In the genomic region with DNA sequence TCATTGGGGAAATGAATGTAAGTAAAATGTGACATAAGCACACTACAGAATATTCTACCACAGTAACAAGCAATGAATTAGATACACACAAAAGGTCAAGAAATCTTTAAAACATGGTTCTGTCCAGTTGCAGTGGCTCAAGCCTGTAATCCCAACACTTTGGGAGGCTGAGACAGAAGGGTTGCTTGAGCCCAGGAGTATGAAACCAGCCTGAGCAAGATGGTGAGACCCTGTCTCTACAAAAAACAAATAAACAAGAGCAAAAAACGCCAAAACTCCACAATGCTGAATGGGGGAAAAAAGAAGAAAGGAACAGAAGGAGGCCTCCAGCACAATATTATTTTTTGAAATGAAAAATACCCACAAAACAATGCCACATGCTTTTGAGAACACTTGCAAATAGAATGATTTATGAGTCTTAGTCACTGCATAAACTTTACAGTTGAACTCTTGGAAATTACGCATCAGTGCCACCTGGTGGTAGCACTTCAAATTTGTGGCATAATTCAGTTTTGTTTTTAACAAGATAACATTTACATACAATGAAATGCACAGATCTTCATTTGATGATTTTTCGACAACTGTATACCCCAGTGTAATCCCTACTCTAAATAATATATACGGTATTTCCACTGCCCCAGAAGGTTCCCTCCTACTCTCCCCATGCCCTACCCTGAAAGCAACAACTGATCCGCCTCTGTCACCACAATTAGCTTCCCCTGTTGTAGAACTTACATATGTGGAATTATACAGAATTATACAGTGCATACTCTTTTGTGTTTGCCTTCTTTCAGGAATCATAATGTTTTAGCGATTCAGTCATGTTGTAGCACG, we compare ENCODE assay signal across 8 cellular contexts. TPM values are rescaled to one million over a fixed set of nuclear protein-coding genes. Genes with fewer than 3 reads are reported as not detected.
DNase-seq lines count a peak whose midpoint lies in the region; ATAC-seq and TF ChIP-seq lines count a peak whose summit lies in the region.

No MANE protein-coding gene starts in this region.

- no peak overlapping the region for H3K27ac Mint-ChIP-seq in CD4-positive, alpha-beta memory T cell
- H3K27ac Mint-ChIP-seq in stimulated activated naive CD8-positive, alpha-beta T cell treated with anti-CD3 and anti-CD28 coated beads, Interleukin-15, amount 100 ng/mL, for 72 hours, result peak overlapping the region in 1 of 2 donors; percentile 0

- CTCF ChIA-PET in CD4-positive, alpha-beta memory T cell (lab: Charles Lee; ENCODE audit: partially characterized antibody), result interaction anchor here (0.7 to 2.7 kb wide), 34 partner anchors 9 to 645 kb away, joined by 3 to 28 read pairs (median 4); a partner anchor contains a TSS
- CTCF ChIA-PET in HEK293 (lab: Yijun Ruan, JAX), result interaction anchor here (0.6 to 2.6 kb wide), 42 partner anchors 8 to 843 kb away, joined by 3 to 27 read pairs (median 4); a partner anchor contains a TSS

- no peaks in the 10 kb centered on the region for H3K9me2 ChIP-seq in neural cell (ENCODE audit: insufficient read depth, low read length)

- H3K4me1 ChIP-seq in CD4-positive, alpha-beta memory T cell (ENCODE audit: insufficient read depth, low read length), result peaks cover 9% of the 10 kb centered on the region
- H3K4me1 ChIP-seq in HEK293 (ENCODE audit: control insufficient read depth, insufficient read depth, low read length) (no peaks in the 10 kb centered on the region), NT2/D1 (ENCODE audit: insufficient read depth, insufficient read length) (peaks cover 12% of the 10 kb centered on the region)

- no peak for TF ChIP-seq EP300 in neural cell (conservative IDR thresholded peaks at IDR 0.05; ENCODE audit: poor library complexity, severe bottlenecking)

- no peaks in the 10 kb centered on the region for H3K9me3 ChIP-seq in CD4-positive, alpha-beta memory T cell (ENCODE audit: control insufficient read depth in 1 of 2, low read length in 2 of 2)
- H3K9me3 ChIP-seq in HEK293 (ENCODE audit: control insufficient read depth, insufficient read depth, low read depth, low read length) (no peaks in the 10 kb centered on the region), NT2/D1 (ENCODE audit: insufficient read depth, low read length) (no peaks in the 10 kb centered on the region), neural cell (ENCODE audit: low read length) (no peaks in the 10 kb centered on the region)

- intact Hi-C loops in CD4-positive, alpha-beta memory T cell (cut with micrococcal nuclease), result loop anchor here (1.0 to 10.0 kb wide), 3 partner anchors 55 to 641 kb away; no protein-coding TSS in a partner anchor

- H3K27ac ChIP-seq in CD4-positive, alpha-beta memory T cell (ENCODE audit: low read depth, low read length), result no peak overlapping the region
- H3K27ac ChIP-seq in HEK293 (ENCODE audit: extremely low read depth, low read depth, low read length), result no peak overlapping the region
- no peak overlapping the region for H3K27ac ChIP-seq in neural cell (ENCODE audit: low read length)

- H3K4me3 Mint-ChIP-seq in CD4-positive, alpha-beta memory T cell, result peak overlapping the region in 1 of 8 donors; percentile 16
- no peak overlapping the region for H3K4me3 Mint-ChIP-seq in stimulated activated naive CD8-positive, alpha-beta T cell treated with anti-CD3 and anti-CD28 coated beads, Interleukin-15, amount 100 ng/mL, for 72 hours

- peak; percentile 73 for ATAC-seq in stimulated activated naive CD8-positive, alpha-beta T cell treated with anti-CD3 and anti-CD28 coated beads, Interleukin-15, amount 100 ng/mL, for 72 hours
- ATAC-seq in HG03469 (IDR thresholded peaks at IDR 0.05; ENCODE audit: unreplicated experiment), result no peak

- no peaks in the 10 kb centered on the region for H3K27me3 Mint-ChIP-seq in CD4-positive, alpha-beta memory T cell
- no peaks in the 10 kb centered on the region for H3K27me3 Mint-ChIP-seq in stimulated activated naive CD8-positive, alpha-beta T cell treated with anti-CD3 and anti-CD28 coated beads, Interleukin-15, amount 100 ng/mL, for 72 hours

- H3K4me1 Mint-ChIP-seq in CD4-positive, alpha-beta memory T cell, result peaks cover 7 to 12% (median 8%) of the 10 kb centered on the region in 4 donors
- H3K4me1 Mint-ChIP-seq in stimulated activated naive CD8-positive, alpha-beta T cell treated with anti-CD3 and anti-CD28 coated beads, Interleukin-15, amount 100 ng/mL, for 72 hours, result peaks cover 26% of the 10 kb centered on the region

- H3K79me2 ChIP-seq in neural cell (replicated peaks; ENCODE audit: insufficient read depth, low read length), result no peaks in the 10 kb centered on the region

- H3K9ac ChIP-seq in NT2/D1 (ENCODE audit: insufficient read length, low read depth) (no peak overlapping the region), neural cell (ENCODE audit: low read length) (no peak overlapping the region)

- no peaks in the 10 kb centered on the region for H3K36me3 ChIP-seq in CD4-positive, alpha-beta memory T cell (ENCODE audit: insufficient read depth, low read length)
- H3K36me3 ChIP-seq in HEK293 (ENCODE audit: control insufficient read depth in 2 of 2, insufficient read depth in 1 of 2, low read length in 2 of 2) (no peaks in the 10 kb centered on the region), NT2/D1 (ENCODE audit: insufficient read depth, insufficient read length, low read length) (no peaks in the 10 kb centered on the region), neural cell (ENCODE audit: insufficient read depth, low read length) (no peaks in the 10 kb centered on the region)

- no peaks in the 10 kb centered on the region for H3K9me3 Mint-ChIP-seq in CD4-positive, alpha-beta memory T cell
- no peaks in the 10 kb centered on the region for H3K9me3 Mint-ChIP-seq in stimulated activated naive CD8-positive, alpha-beta T cell treated with anti-CD3 and anti-CD28 coated beads, Interleukin-15, amount 100 ng/mL, for 72 hours

- POLR2A ChIA-PET in CD4-positive, alpha-beta memory T cell (lab: Charles Lee; ENCODE audit: partially characterized antibody), result interaction anchor here (0.7 to 1.5 kb wide), 5 partner anchors 39 to 149 kb away, joined by 3 to 5 read pairs (median 4); a partner anchor contains a TSS
- POLR2A ChIA-PET in HEK293 (lab: Yijun Ruan, JAX), result interaction anchor here (0.6 to 1.2 kb wide), 5 partner anchors 33 to 152 kb away, joined by 3 to 5 read pairs (median 3); a partner anchor contains a TSS

- TF ChIP-seq RAD21 in neural cell (conservative IDR thresholded peaks at IDR 0.05), result peak; percentile 80

- H3K4me3 ChIP-seq in CD4-positive, alpha-beta memory T cell (ENCODE audit: low read length in 2 of 2), result no peak overlapping the region
- H3K4me3 ChIP-seq in HEK293 (ENCODE audit: low read depth, low read length) (no peak overlapping the region), NT2/D1 (ENCODE audit: insufficient read length, low read depth) (no peak overlapping the region), epithelial cell of esophagus (ENCODE audit: low read length) (no peak overlapping the region), neural cell (ENCODE audit: low read length) (no peak overlapping the region)

- no peaks in the 10 kb centered on the region for H3K27me3 ChIP-seq in CD4-positive, alpha-beta memory T cell (ENCODE audit: insufficient read depth, low read length)
- H3K27me3 ChIP-seq in NT2/D1 (ENCODE audit: insufficient read depth, insufficient read length), result no peaks in the 10 kb centered on the region
- H3K27me3 ChIP-seq in neural cell (ENCODE audit: insufficient read depth, low read depth, low read length), result no peaks in the 10 kb centered on the region

- no peak overlapping the region for H2AFZ ChIP-seq in neural cell (ENCODE audit: low read depth, low read length)

- 0 out of 2 replicates have a peak, but pooled peaks have one; percentile 22 for TF ChIP-seq CTCF in HEK293 (tag by site-specific recombination; IDR thresholded peaks at IDR 0.05)
- TF ChIP-seq CTCF in epithelial cell of esophagus (IDR thresholded peaks at IDR 0.05; ENCODE audit: insufficient read depth, low read depth, low read length, missing control alignments), result peak; percentile 59
- TF ChIP-seq CTCF in neural cell (IDR thresholded peaks at IDR 0.05; ENCODE audit: poor library complexity, severe bottlenecking), result peak; percentile 85

- peak; percentile 63 to 74 (median 69) for DNase-seq in CD4-positive, alpha-beta memory T cell
- DNase-seq in NT2/D1 (ENCODE audit: low read depth, low spot score) (peak; percentile 36), epithelial cell of esophagus (ENCODE audit: low read depth) (peak; percentile 79)
- peak; percentile 48 for DNase-seq in activated CD8-positive, alpha-beta memory T cell treated with anti-CD3 and anti-CD28 coated beads, Interleukin-2, amount 50 U/mL, for 24 hours (ENCODE audit: extremely low read depth)
- DNase-seq in stimulated activated naive CD8-positive, alpha-beta T cell treated with anti-CD3 and anti-CD28 coated beads, Interleukin-15, amount 100 ng/mL, for 72 hours, result peak; percentile 60 to 63

- H3K4me2 ChIP-seq in neural cell (ENCODE audit: low read length), result no peak overlapping the region

- H3K36me3 Mint-ChIP-seq in CD4-positive, alpha-beta memory T cell, result no peaks in the 10 kb centered on the region

- H4K20me1 ChIP-seq in neural cell (ENCODE audit: insufficient read depth), result no peaks in the 10 kb centered on the region

- no peaks in the 10 kb centered on the region for H3F3A ChIP-seq in neural cell (ENCODE audit: insufficient read depth, low read length, poor library complexity, severe bottlenecking)

TF ChIP-seq in HEK293, 187 proteins besides CTCF, POLR2A, EP300 and RAD21 (continues in another document):
- TF ChIP-seq HOXD13 (CRISPR knock-in tag; IDR thresholded peaks at IDR 0.05; ENCODE audit: borderline replicate concordance), result no peak
- TF ChIP-seq MEIS1 (CRISPR knock-in tag; IDR thresholded peaks at IDR 0.05; ENCODE audit: borderline replicate concordance), result peak; percentile 90

TF ChIP-seq in neural cell, 6 proteins besides CTCF, POLR2A, EP300 and RAD21:
- peak; percentile 24 for TF ChIP-seq MXI1 (conservative IDR thresholded peaks at IDR 0.05; ENCODE audit: poor library complexity, severe bottlenecking)
- peak; percentile 91 for TF ChIP-seq SMC3 (conservative IDR thresholded peaks at IDR 0.05; ENCODE audit: poor library complexity)
- TF ChIP-seq TAF1 (IDR thresholded peaks at IDR 0.05; ENCODE audit: low read depth), result no peak

RNA-seq across cellular contexts. Expression of a gene that starts 14.4 kb away (rescaled TPM):
- not detected for total RNA-seq in CD4-positive, alpha-beta memory T cell
- polyA plus RNA-seq in CD4-positive, alpha-beta memory T cell, result not detected
- polyA plus RNA-seq in neural cell, result not detected in 2 replicates
- not detected in 2 replicates for polyA minus RNA-seq in neural cell

RNA-seq across cellular contexts. Expression of a gene that starts 39.0 kb away (rescaled TPM):
- total RNA-seq in CD4-positive, alpha-beta memory T cell, result 10 to 100 TPM; 53.5 to 56.3 TPM
- polyA plus RNA-seq in CD4-positive, alpha-beta memory T cell, result 10 to 100 TPM; 70.9 to 84.9 TPM
- polyA plus RNA-seq in neural cell, result 90.4 and 94.9 TPM in 2 replicates
- polyA minus RNA-seq in neural cell, result 49.7 and 62.3 TPM in 2 replicates

RNA-seq across cellular contexts. Expression of a gene that starts 39.3 kb away (rescaled TPM):
- total RNA-seq in CD4-positive, alpha-beta memory T cell, result 10 to 100 TPM; 32.3 to 35.0 TPM
- polyA plus RNA-seq in CD4-positive, alpha-beta memory T cell, result 10 to 100 TPM; 44.3 to 59.9 TPM
- 261 and 286 TPM in 2 replicates for polyA plus RNA-seq in neural cell
- polyA minus RNA-seq in neural cell, result 108 and 127 TPM in 2 replicates

RNA-seq across cellular contexts. Expression of a gene that starts 58.4 kb away (rescaled TPM):
- 10 to 100 TPM; 54.1 to 56.0 TPM for total RNA-seq in CD4-positive, alpha-beta memory T cell
- polyA plus RNA-seq in CD4-positive, alpha-beta memory T cell, result 10 to 100 TPM; 16.6 to 32.0 TPM
- 0.41 and 0.90 TPM in 2 replicates for polyA plus RNA-seq in neural cell
- polyA minus RNA-seq in neural cell, result 0.93 and 0.97 TPM in 2 replicates

Comparison
In these comparisons a context has a peak if more than half of its experiments do, and no peak if none do; other contexts are left out.
1. CTCF ChIP-seq: peak in every context shown above with its lines; median percentile 85 in neural cell; 59 in epithelial cell of esophagus; 22 in HEK293.